12 cellular contexts compared by ENCODE assay signal in genomic region chr7:70668606-70669358, GRCh38.
DNase-seq lines count a peak whose midpoint lies in the region; ATAC-seq and TF ChIP-seq lines count a peak whose summit lies in the region.
"Had no signal": no experiment of that assay in that cellular context is flagged by ENCODE, and none has a peak within 500 bp of the region (broad histone marks: within the 10 kb centered on the region; RNA-seq: fewer than 3 reads in every experiment).

No MANE protein-coding gene starts in this region.

- H3K9me3 ChIP-seq in Caco-2 = no peaks in the 10 kb centered on the region
- no peaks in the 10 kb centered on the region for H3K9me3 ChIP-seq in cardiac muscle cell (ENCODE audit: low read depth)
- no peaks in the 10 kb centered on the region for H3K9me3 ChIP-seq in osteoblast (ENCODE audit: low read depth, low read length)

- peak in 1 of 2 experiments; percentile 16 for DNase-seq in Caco-2
- DNase-seq in cardiac muscle cell (ENCODE audit: low read depth in 1 of 2, low spot score in 1 of 2) = peak in 1 of 2 donors; percentile 75
- peak; percentile 25 for DNase-seq in osteoblast (ENCODE audit: insufficient read length, low spot score, missing footprints)
- no peak for DNase-seq in DMS153 (lab: John Stamatoyannopoulos, UW)
- DNase-seq in NCI-H226 = no peak
- DNase-seq in stimulated activated naive CD4-positive, alpha-beta T cell (lab: John Stamatoyannopoulos, UW) = no peak
- no peak for DNase-seq in NCI-H1048 (lab: John Stamatoyannopoulos, UW)
- DNase-seq: activated naive CD4-positive, alpha-beta T cell treated with anti-CD3 and anti-CD28 coated beads, Interleukin-2, amount 10 ng/mL, durations not matched to agents 7 days and 5 days; NCI-H446 treated with DMSO at 0.1 percent for 48 hours had no signal

- no peaks in the 10 kb centered on the region for H3K27me3 Mint-ChIP-seq in Caco-2 (ENCODE audit: insufficient read depth, unreplicated experiment)
- H3K27me3 Mint-ChIP-seq: activated naive CD4-positive, alpha-beta T cell treated with anti-CD3 and anti-CD28 coated beads, Interleukin-2, amount 10 ng/mL, durations not matched to agents 7 days and 5 days had no signal

- CTCF ChIA-PET in Caco-2 (lab: Charles Lee) = no interaction called here

- H4K20me1 ChIP-seq in osteoblast (ENCODE audit: insufficient read depth, low read length) = no peaks in the 10 kb centered on the region

- no peaks in the 10 kb centered on the region for H3K36me3 Mint-ChIP-seq in Caco-2 (ENCODE audit: insufficient read depth, unreplicated experiment)
- H3K36me3 Mint-ChIP-seq: activated naive CD4-positive, alpha-beta T cell treated with anti-CD3 and anti-CD28 coated beads, Interleukin-2, amount 10 ng/mL, durations not matched to agents 7 days and 5 days; WTC11 had no signal

- no peaks in the 10 kb centered on the region for H3K27me3 ChIP-seq in Caco-2 (replicated peaks; ENCODE audit: control insufficient read depth, insufficient read depth, low read length)
- no peaks in the 10 kb centered on the region for H3K27me3 ChIP-seq in cardiac muscle cell
- H3K27me3 ChIP-seq in osteoblast (ENCODE audit: insufficient read depth, low read length) = no peaks in the 10 kb centered on the region

- H3K4me3 ChIP-seq in Caco-2 (ENCODE audit: low read depth, low read length) (no peak overlapping the region), cardiac muscle cell (no peak overlapping the region), osteoblast (ENCODE audit: insufficient read depth, low read length) (no peak overlapping the region)
- H3K4me3 ChIP-seq: lung had no signal

- no TSS peak for BruUV-seq in Caco-2 (replicated peaks; lab: Mats Ljungman, UMichigan)

- TF ChIP-seq CTCF in Caco-2 (IDR thresholded peaks at IDR 0.05; ENCODE audit: insufficient read depth in 1 of 2, low read depth in 1 of 2, low read length in 1 of 2, severe bottlenecking in 1 of 2, unreplicated experiment in 1 of 2) (no peak), cardiac muscle cell (IDR thresholded peaks at IDR 0.05; ENCODE audit: low read depth, low read length) (no peak), osteoblast (IDR thresholded peaks at IDR 0.05; ENCODE audit: extremely low read depth, low read depth, low read length) (no peak)

- peak; percentile 77 for ATAC-seq in HG02759 (IDR thresholded peaks at IDR 0.05; ENCODE audit: unreplicated experiment)
- ATAC-seq: WTC11 had no signal

- H3K9me3 Mint-ChIP-seq in Caco-2 (ENCODE audit: unreplicated experiment) = no peaks in the 10 kb centered on the region
- H3K9me3 Mint-ChIP-seq: activated naive CD4-positive, alpha-beta T cell treated with anti-CD3 and anti-CD28 coated beads, Interleukin-2, amount 10 ng/mL, durations not matched to agents 7 days and 5 days; WTC11 had no signal

- peak overlapping the region; percentile 66 for H3K27ac Mint-ChIP-seq in Caco-2 (ENCODE audit: unreplicated experiment)
- H3K27ac Mint-ChIP-seq: activated naive CD4-positive, alpha-beta T cell treated with anti-CD3 and anti-CD28 coated beads, Interleukin-2, amount 10 ng/mL, durations not matched to agents 7 days and 5 days; WTC11 had no signal

- H3K4me3 Mint-ChIP-seq in Caco-2 (ENCODE audit: unreplicated experiment) = no peak overlapping the region
- H3K4me3 Mint-ChIP-seq: activated naive CD4-positive, alpha-beta T cell treated with anti-CD3 and anti-CD28 coated beads, Interleukin-2, amount 10 ng/mL, durations not matched to agents 7 days and 5 days; WTC11 had no signal

- H3K4me1 Mint-ChIP-seq in Caco-2 (ENCODE audit: low read depth, unreplicated experiment) = peaks cover 6% of the 10 kb centered on the region

- H3K4me1 ChIP-seq in Caco-2 (no peaks in the 10 kb centered on the region), cardiac muscle cell (ENCODE audit: low read depth) (peaks cover 26% of the 10 kb centered on the region), osteoblast (ENCODE audit: insufficient read depth, low read length) (no peaks in the 10 kb centered on the region)

- intact Hi-C loops in Caco-2 (cut with micrococcal nuclease; ENCODE audit: unreplicated experiment) = no loop called here

- H3K4me2 ChIP-seq in osteoblast (ENCODE audit: insufficient read depth, low read length) = no peak overlapping the region

- peak overlapping the region; percentile 44 for H3K27ac ChIP-seq in cardiac muscle cell
- no peak overlapping the region for H3K27ac ChIP-seq in osteoblast (ENCODE audit: low read depth, low read length)

- H3K36me3 ChIP-seq in Caco-2 (ENCODE audit: control insufficient read depth, insufficient read depth, low read length) = no peaks in the 10 kb centered on the region
- H3K36me3 ChIP-seq in cardiac muscle cell = no peaks in the 10 kb centered on the region
- H3K36me3 ChIP-seq in osteoblast (ENCODE audit: insufficient read depth, low read length) = no peaks in the 10 kb centered on the region

- no peaks in the 10 kb centered on the region for H3K79me2 ChIP-seq in osteoblast (ENCODE audit: insufficient read depth, low read length)

- POLR2A ChIA-PET in Caco-2 (lab: Charles Lee) = no interaction called here

- no peak overlapping the region for H2AFZ ChIP-seq in osteoblast (ENCODE audit: low read length)
